In the genomic region with DNA sequence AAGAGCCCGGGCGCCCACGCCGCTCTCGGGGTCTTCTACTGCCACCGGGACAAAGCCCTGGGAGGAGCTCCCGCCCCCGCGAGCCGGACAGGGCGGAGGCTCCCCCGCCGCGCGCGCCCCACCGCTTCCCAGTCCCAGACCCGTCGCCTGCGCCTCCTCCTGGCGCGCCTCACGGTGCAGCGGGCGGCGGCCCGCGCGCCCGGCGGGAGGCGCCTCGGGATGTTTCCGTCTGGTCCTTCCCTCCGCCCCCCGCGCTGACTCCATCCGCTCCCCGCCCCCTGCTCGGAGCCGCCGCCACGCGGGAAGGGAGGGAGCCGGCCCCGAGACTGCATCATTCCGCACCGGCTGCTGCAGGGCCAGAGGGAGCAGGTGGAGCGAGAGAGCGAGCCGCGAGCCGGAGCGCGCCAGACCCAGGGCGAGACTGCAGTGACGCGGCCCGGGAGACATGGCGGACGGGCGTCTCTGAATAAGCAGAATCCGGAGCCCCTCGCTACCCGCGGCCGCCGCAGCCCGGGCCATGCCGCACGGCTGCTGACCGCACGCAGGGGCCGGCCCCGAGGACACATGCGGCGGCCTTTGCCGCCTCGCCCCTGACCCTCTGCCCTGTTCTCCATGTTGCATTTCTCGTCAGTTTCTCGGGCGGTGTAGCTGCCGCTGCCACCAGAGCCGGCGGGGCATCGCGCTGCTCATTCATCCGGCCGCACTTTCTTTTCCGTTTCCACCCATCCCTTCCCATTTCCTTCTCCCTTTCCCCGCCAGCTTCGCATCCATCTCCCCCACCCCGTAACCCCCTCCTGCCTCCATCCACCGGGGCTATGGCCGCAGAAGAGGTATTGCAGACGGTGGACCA, we compare ENCODE assay signal across 1 cellular context.
TF ChIP-seq lines count a peak whose summit lies in the region.

A gene (plus strand): TSS at position 331 of the 850 bp plus-strand sequence. CDS start 485 bp downstream, at position 816.

TF ChIP-seq in K562, 482 proteins besides CTCF, POLR2A, EP300 and RAD21 (continued from another document and continues in another):
- TF ChIP-seq, protein P1, sequence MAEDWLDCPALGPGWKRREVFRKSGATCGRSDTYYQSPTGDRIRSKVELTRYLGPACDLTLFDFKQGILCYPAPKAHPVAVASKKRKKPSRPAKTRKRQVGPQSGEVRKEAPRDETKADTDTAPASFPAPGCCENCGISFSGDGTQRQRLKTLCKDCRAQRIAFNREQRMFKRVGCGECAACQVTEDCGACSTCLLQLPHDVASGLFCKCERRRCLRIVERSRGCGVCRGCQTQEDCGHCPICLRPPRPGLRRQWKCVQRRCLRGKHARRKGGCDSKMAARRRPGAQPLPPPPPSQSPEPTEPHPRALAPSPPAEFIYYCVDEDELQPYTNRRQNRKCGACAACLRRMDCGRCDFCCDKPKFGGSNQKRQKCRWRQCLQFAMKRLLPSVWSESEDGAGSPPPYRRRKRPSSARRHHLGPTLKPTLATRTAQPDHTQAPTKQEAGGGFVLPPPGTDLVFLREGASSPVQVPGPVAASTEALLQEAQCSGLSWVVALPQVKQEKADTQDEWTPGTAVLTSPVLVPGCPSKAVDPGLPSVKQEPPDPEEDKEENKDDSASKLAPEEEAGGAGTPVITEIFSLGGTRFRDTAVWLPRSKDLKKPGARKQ (CRISPR knock-in tag; IDR thresholded peaks at IDR 0.05) = no peak
- TF ChIP-seq GTF2E2 (tag; IDR thresholded peaks at IDR 0.05) (no peak), POLR2AphosphoS5 (IDR thresholded peaks at IDR 0.05; ENCODE audit: control insufficient read depth, insufficient read depth, low read depth, low read length) (peak; percentile 46; the same call in 1 of the 2 replicates), SMAD4 (CRISPR knock-in tag; conservative IDR thresholded peaks at IDR 0.05) (peak; percentile 96), HMGN3 (IDR thresholded peaks at IDR 0.05; ENCODE audit: borderline replicate concordance, extremely low read depth, insufficient read length, low read depth, low read length) (peak; percentile 85), ZSCAN29 (IDR thresholded peaks at IDR 0.05) (no peak; the same call in 1 of the 2 replicates), BACH1 (tag; IDR thresholded peaks at IDR 0.05) (no peak), NCOA1 (IDR thresholded peaks at IDR 0.05; ENCODE audit: low read depth) (no peak), OTX1 (CRISPR knock-in tag; IDR thresholded peaks at IDR 0.05) (no peak), TCF7L2 (IDR thresholded peaks at IDR 0.05; ENCODE audit: low read depth, low read length) (no peak), RBM25 (IDR thresholded peaks at IDR 0.05; ENCODE audit: low read depth, low read length, severe bottlenecking) (peak; percentile 32), ZNF197 (CRISPR knock-in tag; IDR thresholded peaks at IDR 0.05; ENCODE audit: low read depth) (no peak), RBM15 (IDR thresholded peaks at IDR 0.05; ENCODE audit: insufficient read depth, low read length) (no peak), PRPF4 (IDR thresholded peaks at IDR 0.05; ENCODE audit: insufficient read depth, low read depth, low read length, poor library complexity, severe bottlenecking) (no peak), NFATC3 (IDR thresholded peaks at IDR 0.05) (no peak), TFAM (CRISPR knock-in tag; conservative IDR thresholded peaks at IDR 0.05) (no peak), NFXL1 (CRISPR knock-in tag; IDR thresholded peaks at IDR 0.05) (no peak), ASH1L (IDR thresholded peaks at IDR 0.05; ENCODE audit: borderline replicate concordance, low read depth, partially characterized antibody) (no peak), ZNF436 (CRISPR knock-in tag; IDR thresholded peaks at IDR 0.05) (no peak), CCNT2 (IDR thresholded peaks at IDR 0.05; ENCODE audit: borderline replicate concordance, extremely low read depth, insufficient read length, low read depth, low read length) (peak; percentile 94), ZNF584 (CRISPR knock-in tag; IDR thresholded peaks at IDR 0.05; ENCODE audit: low read depth) (0 out of 2 replicates have a peak, but pooled peaks have one; percentile 13), KHSRP (IDR thresholded peaks at IDR 0.05) (no peak), BRD9 (IDR thresholded peaks at IDR 0.05; ENCODE audit: low read depth, partially characterized antibody) (no peak), CHD4 (IDR thresholded peaks at IDR 0.05; ENCODE audit: insufficient read depth, insufficient replicate concordance, low read depth, low read length, poor library complexity, severe bottlenecking) (no peak), SIN3B (IDR thresholded peaks at IDR 0.05; ENCODE audit: low read depth) (peak; percentile 42; the same call in 1 of the 2 replicates), MAFG (tag; conservative IDR thresholded peaks at IDR 0.05) (no peak), MYNN (IDR thresholded peaks at IDR 0.05) (no peak), MYNN (CRISPR knock-in tag; IDR thresholded peaks at IDR 0.05) (no peak), NUFIP1 (IDR thresholded peaks at IDR 0.05; ENCODE audit: partially characterized antibody) (no peak), RBBP5 (IDR thresholded peaks at IDR 0.05; ENCODE audit: borderline replicate concordance, insufficient read depth, low read length, poor library complexity, severe bottlenecking) (peak; percentile 94), CEBPB (tag; IDR thresholded peaks at IDR 0.05) (no peak), KDM4B (IDR thresholded peaks at IDR 0.05; ENCODE audit: borderline replicate concordance in 2 of 2, low read depth in 1 of 2) (no peak), FOXP1 (CRISPR knock-in tag; IDR thresholded peaks at IDR 0.05) (peak; percentile 83), HEY1 (CRISPR knock-in tag; IDR thresholded peaks at IDR 0.05; ENCODE audit: borderline replicate concordance) (no peak), EGR1 (conservative IDR thresholded peaks at IDR 0.05) (peak; percentile 89), STAG1 (CRISPR knock-in tag; IDR thresholded peaks at IDR 0.05; ENCODE audit: borderline replicate concordance) (no peak), ZEB2 (IDR thresholded peaks at IDR 0.05) (no peak), CBX2 (IDR thresholded peaks at IDR 0.05; ENCODE audit: insufficient read depth, low read length, poor library complexity, severe bottlenecking) (no peak), ZNF695 (CRISPR knock-in tag; IDR thresholded peaks at IDR 0.05) (no peak), POLR3G (IDR thresholded peaks at IDR 0.05; ENCODE audit: extremely low read depth, insufficient read length, insufficient replicate concordance) (no peak), ZNF644 (tag; IDR thresholded peaks at IDR 0.05; ENCODE audit: low read depth) (no peak), NBN (IDR thresholded peaks at IDR 0.05; ENCODE audit: low read depth) (no peak)
- TF ChIP-seq, protein P2, sequence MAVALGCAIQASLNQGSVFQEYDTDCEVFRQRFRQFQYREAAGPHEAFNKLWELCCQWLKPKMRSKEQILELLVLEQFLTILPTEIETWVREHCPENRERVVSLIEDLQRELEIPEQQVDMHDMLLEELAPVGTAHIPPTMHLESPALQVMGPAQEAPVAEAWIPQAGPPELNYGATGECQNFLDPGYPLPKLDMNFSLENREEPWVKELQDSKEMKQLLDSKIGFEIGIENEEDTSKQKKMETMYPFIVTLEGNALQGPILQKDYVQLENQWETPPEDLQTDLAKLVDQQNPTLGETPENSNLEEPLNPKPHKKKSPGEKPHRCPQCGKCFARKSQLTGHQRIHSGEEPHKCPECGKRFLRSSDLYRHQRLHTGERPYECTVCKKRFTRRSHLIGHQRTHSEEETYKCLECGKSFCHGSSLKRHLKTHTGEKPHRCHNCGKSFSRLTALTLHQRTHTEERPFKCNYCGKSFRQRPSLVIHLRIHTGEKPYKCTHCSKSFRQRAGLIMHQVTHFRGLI (CRISPR knock-in tag; IDR thresholded peaks at IDR 0.05) = no peak
- TF ChIP-seq, protein P3, sequence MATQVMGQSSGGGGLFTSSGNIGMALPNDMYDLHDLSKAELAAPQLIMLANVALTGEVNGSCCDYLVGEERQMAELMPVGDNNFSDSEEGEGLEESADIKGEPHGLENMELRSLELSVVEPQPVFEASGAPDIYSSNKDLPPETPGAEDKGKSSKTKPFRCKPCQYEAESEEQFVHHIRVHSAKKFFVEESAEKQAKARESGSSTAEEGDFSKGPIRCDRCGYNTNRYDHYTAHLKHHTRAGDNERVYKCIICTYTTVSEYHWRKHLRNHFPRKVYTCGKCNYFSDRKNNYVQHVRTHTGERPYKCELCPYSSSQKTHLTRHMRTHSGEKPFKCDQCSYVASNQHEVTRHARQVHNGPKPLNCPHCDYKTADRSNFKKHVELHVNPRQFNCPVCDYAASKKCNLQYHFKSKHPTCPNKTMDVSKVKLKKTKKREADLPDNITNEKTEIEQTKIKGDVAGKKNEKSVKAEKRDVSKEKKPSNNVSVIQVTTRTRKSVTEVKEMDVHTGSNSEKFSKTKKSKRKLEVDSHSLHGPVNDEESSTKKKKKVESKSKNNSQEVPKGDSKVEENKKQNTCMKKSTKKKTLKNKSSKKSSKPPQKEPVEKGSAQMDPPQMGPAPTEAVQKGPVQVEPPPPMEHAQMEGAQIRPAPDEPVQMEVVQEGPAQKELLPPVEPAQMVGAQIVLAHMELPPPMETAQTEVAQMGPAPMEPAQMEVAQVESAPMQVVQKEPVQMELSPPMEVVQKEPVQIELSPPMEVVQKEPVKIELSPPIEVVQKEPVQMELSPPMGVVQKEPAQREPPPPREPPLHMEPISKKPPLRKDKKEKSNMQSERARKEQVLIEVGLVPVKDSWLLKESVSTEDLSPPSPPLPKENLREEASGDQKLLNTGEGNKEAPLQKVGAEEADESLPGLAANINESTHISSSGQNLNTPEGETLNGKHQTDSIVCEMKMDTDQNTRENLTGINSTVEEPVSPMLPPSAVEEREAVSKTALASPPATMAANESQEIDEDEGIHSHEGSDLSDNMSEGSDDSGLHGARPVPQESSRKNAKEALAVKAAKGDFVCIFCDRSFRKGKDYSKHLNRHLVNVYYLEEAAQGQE (CRISPR knock-in tag; IDR thresholded peaks at IDR 0.05; ENCODE audit: low read depth) = no peak
- TF ChIP-seq, protein P4, sequence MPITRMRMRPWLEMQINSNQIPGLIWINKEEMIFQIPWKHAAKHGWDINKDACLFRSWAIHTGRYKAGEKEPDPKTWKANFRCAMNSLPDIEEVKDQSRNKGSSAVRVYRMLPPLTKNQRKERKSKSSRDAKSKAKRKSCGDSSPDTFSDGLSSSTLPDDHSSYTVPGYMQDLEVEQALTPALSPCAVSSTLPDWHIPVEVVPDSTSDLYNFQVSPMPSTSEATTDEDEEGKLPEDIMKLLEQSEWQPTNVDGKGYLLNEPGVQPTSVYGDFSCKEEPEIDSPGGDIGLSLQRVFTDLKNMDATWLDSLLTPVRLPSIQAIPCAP (CRISPR knock-in tag; IDR thresholded peaks at IDR 0.05; ENCODE audit: borderline replicate concordance) = no peak
- TF ChIP-seq, protein P5, sequence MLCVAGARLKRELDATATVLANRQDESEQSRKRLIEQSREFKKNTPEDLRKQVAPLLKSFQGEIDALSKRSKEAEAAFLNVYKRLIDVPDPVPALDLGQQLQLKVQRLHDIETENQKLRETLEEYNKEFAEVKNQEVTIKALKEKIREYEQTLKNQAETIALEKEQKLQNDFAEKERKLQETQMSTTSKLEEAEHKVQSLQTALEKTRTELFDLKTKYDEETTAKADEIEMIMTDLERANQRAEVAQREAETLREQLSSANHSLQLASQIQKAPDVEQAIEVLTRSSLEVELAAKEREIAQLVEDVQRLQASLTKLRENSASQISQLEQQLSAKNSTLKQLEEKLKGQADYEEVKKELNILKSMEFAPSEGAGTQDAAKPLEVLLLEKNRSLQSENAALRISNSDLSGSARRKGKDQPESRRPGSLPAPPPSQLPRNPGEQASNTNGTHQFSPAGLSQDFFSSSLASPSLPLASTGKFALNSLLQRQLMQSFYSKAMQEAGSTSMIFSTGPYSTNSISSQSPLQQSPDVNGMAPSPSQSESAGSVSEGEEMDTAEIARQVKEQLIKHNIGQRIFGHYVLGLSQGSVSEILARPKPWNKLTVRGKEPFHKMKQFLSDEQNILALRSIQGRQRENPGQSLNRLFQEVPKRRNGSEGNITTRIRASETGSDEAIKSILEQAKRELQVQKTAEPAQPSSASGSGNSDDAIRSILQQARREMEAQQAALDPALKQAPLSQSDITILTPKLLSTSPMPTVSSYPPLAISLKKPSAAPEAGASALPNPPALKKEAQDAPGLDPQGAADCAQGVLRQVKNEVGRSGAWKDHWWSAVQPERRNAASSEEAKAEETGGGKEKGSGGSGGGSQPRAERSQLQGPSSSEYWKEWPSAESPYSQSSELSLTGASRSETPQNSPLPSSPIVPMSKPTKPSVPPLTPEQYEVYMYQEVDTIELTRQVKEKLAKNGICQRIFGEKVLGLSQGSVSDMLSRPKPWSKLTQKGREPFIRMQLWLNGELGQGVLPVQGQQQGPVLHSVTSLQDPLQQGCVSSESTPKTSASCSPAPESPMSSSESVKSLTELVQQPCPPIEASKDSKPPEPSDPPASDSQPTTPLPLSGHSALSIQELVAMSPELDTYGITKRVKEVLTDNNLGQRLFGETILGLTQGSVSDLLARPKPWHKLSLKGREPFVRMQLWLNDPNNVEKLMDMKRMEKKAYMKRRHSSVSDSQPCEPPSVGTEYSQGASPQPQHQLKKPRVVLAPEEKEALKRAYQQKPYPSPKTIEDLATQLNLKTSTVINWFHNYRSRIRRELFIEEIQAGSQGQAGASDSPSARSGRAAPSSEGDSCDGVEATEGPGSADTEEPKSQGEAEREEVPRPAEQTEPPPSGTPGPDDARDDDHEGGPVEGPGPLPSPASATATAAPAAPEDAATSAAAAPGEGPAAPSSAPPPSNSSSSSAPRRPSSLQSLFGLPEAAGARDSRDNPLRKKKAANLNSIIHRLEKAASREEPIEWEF (CRISPR knock-in tag; IDR thresholded peaks at IDR 0.05) = no peak
- TF ChIP-seq, protein P6, sequence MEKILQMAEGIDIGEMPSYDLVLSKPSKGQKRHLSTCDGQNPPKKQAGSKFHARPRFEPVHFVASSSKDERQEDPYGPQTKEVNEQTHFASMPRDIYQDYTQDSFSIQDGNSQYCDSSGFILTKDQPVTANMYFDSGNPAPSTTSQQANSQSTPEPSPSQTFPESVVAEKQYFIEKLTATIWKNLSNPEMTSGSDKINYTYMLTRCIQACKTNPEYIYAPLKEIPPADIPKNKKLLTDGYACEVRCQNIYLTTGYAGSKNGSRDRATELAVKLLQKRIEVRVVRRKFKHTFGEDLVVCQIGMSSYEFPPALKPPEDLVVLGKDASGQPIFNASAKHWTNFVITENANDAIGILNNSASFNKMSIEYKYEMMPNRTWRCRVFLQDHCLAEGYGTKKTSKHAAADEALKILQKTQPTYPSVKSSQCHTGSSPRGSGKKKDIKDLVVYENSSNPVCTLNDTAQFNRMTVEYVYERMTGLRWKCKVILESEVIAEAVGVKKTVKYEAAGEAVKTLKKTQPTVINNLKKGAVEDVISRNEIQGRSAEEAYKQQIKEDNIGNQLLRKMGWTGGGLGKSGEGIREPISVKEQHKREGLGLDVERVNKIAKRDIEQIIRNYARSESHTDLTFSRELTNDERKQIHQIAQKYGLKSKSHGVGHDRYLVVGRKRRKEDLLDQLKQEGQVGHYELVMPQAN (IDR thresholded peaks at IDR 0.05; ENCODE audit: borderline replicate concordance) = no peak
- TF ChIP-seq, protein P7, sequence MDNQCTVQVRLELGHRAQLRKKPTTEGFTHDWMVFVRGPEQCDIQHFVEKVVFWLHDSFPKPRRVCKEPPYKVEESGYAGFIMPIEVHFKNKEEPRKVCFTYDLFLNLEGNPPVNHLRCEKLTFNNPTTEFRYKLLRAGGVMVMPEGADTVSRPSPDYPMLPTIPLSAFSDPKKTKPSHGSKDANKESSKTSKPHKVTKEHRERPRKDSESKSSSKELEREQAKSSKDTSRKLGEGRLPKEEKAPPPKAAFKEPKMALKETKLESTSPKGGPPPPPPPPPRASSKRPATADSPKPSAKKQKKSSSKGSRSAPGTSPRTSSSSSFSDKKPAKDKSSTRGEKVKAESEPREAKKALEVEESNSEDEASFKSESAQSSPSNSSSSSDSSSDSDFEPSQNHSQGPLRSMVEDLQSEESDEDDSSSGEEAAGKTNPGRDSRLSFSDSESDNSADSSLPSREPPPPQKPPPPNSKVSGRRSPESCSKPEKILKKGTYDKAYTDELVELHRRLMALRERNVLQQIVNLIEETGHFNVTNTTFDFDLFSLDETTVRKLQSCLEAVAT (IDR thresholded peaks at IDR 0.05) = no peak
